In the genomic region with DNA sequence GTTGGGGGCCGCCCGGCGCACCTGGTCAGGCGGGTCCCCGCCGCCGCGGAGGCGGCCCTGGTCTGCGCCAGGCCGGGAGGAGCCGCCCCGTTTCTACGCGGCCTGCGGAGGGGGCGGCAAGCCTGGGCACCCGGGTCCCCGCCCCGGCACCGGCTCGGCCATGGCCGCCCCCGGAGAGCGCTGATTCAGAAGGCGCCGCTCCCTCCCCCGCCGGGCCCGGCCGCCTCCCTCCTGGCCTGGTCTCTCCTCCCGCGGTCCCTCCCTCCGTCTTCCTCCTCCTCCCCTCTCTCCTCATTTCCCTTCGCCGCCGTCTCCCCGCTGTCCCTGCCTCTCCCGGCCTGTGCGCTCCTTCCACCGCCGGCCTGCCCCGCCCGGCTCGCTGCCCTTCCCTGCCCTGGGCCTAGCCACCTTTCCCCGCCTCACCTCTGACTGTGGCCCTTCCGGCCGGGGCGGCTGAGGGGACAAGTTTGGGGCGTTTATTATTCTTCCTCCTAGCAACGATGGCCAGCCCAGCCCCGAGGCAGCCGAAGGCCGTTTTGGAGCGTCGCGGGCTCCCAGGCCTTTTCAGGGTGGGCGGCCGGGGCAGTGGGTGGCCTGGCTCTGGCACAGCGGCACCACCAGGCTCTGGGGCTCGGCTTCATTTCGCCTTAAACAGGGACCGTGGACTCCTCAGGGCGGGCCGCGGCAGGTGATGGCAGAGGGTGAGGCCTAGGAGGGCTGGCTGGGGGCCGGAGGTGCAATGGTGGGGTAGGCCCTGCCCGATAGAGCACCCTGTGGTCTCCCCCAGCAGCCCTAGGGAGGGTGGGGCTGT, we compare ENCODE assay signal across 8 cellular contexts. TPM values are rescaled to one million over a fixed set of nuclear protein-coding genes. Genes with fewer than 3 reads are reported as not detected.
A peak's percentile ranks its signal among the peaks of the same experiment; 100 is the strongest.
DNase-seq lines count a peak whose midpoint lies in the region; ATAC-seq and TF ChIP-seq lines count a peak whose summit lies in the region.

No MANE protein-coding gene starts in this region.

- no peak overlapping the region for H2BK120ac ChIP-seq in mesenchymal stem cell (ENCODE audit: low read depth, low read length)

- peak overlapping the region; percentile 27 to 79 for H3K4ac ChIP-seq in mesenchymal stem cell (ENCODE audit: low read depth in 1 of 2, low read length in 2 of 2)

- 8% methylated on average over 50 of the region's 68 CpGs for WGBS in mesenchymal stem cell

- H3K4me3 Mint-ChIP-seq in CD4-positive, CD25-positive, alpha-beta regulatory T cell = peak overlapping the region in 3 of 4 donors; percentile 66 to 74 (median 74)
- H3K4me3 Mint-ChIP-seq in WTC11 = peak overlapping the region; percentile 70

- H3K18ac ChIP-seq in mesenchymal stem cell (ENCODE audit: low read depth in 1 of 2, low read length in 2 of 2) = peak overlapping the region; percentile 90 to 91

- no peaks in the 10 kb centered on the region for H3K9me3 Mint-ChIP-seq in CD4-positive, CD25-positive, alpha-beta regulatory T cell
- no peaks in the 10 kb centered on the region for H3K9me3 Mint-ChIP-seq in WTC11

- no peak overlapping the region for H2BK15ac ChIP-seq in mesenchymal stem cell (ENCODE audit: low read depth, poor library complexity, severe bottlenecking)

- no peak overlapping the region for H3K27ac ChIP-seq in CD4-positive, CD25-positive, alpha-beta regulatory T cell (ENCODE audit: insufficient read depth, low read length, poor library complexity, severe bottlenecking)
- H3K27ac ChIP-seq in HUES6 (ENCODE audit: low read depth, low read length) (no peak overlapping the region), mesenchymal stem cell (ENCODE audit: low read length, poor library complexity, severe bottlenecking) (no peak overlapping the region)

- peaks cover 16% of the 10 kb centered on the region for H3K27me3 Mint-ChIP-seq in CD4-positive, CD25-positive, alpha-beta regulatory T cell
- no peaks in the 10 kb centered on the region for H3K27me3 Mint-ChIP-seq in WTC11 (ENCODE audit: low read depth)

- peak overlapping the region; percentile 32 for H4K91ac ChIP-seq in mesenchymal stem cell (ENCODE audit: low read length)

- no peak overlapping the region for H2AK5ac ChIP-seq in mesenchymal stem cell (ENCODE audit: low read length, severe bottlenecking)

- H3K23ac ChIP-seq in mesenchymal stem cell (ENCODE audit: low read length in 2 of 2) = no peak overlapping the region

- H4K8ac ChIP-seq in mesenchymal stem cell (ENCODE audit: low read length) = peak overlapping the region; percentile 45

- H3K27ac Mint-ChIP-seq in CD4-positive, CD25-positive, alpha-beta regulatory T cell = no peak overlapping the region
- H3K27ac Mint-ChIP-seq in WTC11 = no peak overlapping the region

- H3K36me3 Mint-ChIP-seq in CD4-positive, CD25-positive, alpha-beta regulatory T cell = no peaks in the 10 kb centered on the region
- H3K36me3 Mint-ChIP-seq in WTC11 = peaks cover 3% of the 10 kb centered on the region; the same call in 1 of the 2 replicates

- peaks cover 20% of the 10 kb centered on the region for H3K4me1 ChIP-seq in CD4-positive, CD25-positive, alpha-beta regulatory T cell (ENCODE audit: control insufficient read depth, insufficient read depth, low read length, poor library complexity, severe bottlenecking)
- H3K4me1 ChIP-seq in HUES6 (ENCODE audit: control insufficient read depth, insufficient read depth, low read length) (peaks cover 14% of the 10 kb centered on the region), endocrine pancreas (ENCODE audit: control insufficient read depth, insufficient read depth, low read length) (no peaks in the 10 kb centered on the region), mesenchymal stem cell (ENCODE audit: control insufficient read depth, insufficient read depth, low read depth, low read length) (peaks cover 39% of the 10 kb centered on the region)

- H3K9ac ChIP-seq in HUES6 (ENCODE audit: low read length) = peak overlapping the region; percentile 45
- H3K9ac ChIP-seq in endocrine pancreas (ENCODE audit: control insufficient read depth, insufficient read depth, low read length) = peak overlapping the region; percentile 86
- H3K9ac ChIP-seq in mesenchymal stem cell (ENCODE audit: low read length) = peak overlapping the region; percentile 91

- peak overlapping the region in 1 of 2 experiments; percentile 65 for H2BK12ac ChIP-seq in mesenchymal stem cell (ENCODE audit: low read length in 2 of 2)

- peaks cover 38% of the 10 kb centered on the region for H3K79me1 ChIP-seq in mesenchymal stem cell (replicated peaks; ENCODE audit: low read length, poor library complexity, severe bottlenecking)

- H2AFZ ChIP-seq in mesenchymal stem cell (ENCODE audit: low read depth, low read length) = peak overlapping the region; percentile 62

- peak overlapping the region; percentile 96 for H3K4me2 ChIP-seq in mesenchymal stem cell (ENCODE audit: low read length, poor library complexity, severe bottlenecking)

- H3K36me3 ChIP-seq in CD4-positive, CD25-positive, alpha-beta regulatory T cell (ENCODE audit: control insufficient read depth, insufficient read depth, low read length) = no peaks in the 10 kb centered on the region
- peaks cover 5% of the 10 kb centered on the region; the same call in 1 of the 2 replicates for H3K36me3 ChIP-seq in HUES6 (ENCODE audit: control insufficient read depth, insufficient read depth, low read length)
- H3K36me3 ChIP-seq in endocrine pancreas (ENCODE audit: control insufficient read depth, insufficient read depth, low read length) = no peaks in the 10 kb centered on the region
- H3K36me3 ChIP-seq in mesenchymal stem cell (ENCODE audit: control insufficient read depth in 1 of 2, insufficient read depth in 2 of 2, low read depth in 1 of 2, low read length in 2 of 2) = peaks cover 7 to 37% of the 10 kb centered on the region in 2 experiments

- peaks cover 0 to 16% (median 0%) of the 10 kb centered on the region in 4 donors for H3K4me1 Mint-ChIP-seq in CD4-positive, CD25-positive, alpha-beta regulatory T cell
- peaks cover 18% of the 10 kb centered on the region for H3K4me1 Mint-ChIP-seq in WTC11

- peak in 2 of 3 donors; percentile 21 for DNase-seq in CD4-positive, CD25-positive, alpha-beta regulatory T cell
- DNase-seq in WTC11 (ENCODE audit: low spot score) (peak; percentile 74), mesenchymal stem cell (peak; percentile 77)
- DNase-seq in stimulated activated naive CD8-positive, alpha-beta T cell treated with anti-CD3 and anti-CD28 coated beads, Interleukin-15, Interleukin-2, amounts not matched to agents 100 U/mL and 50 U/mL, for 24 hours = peak; percentile 57

- no peaks in the 10 kb centered on the region for H3K27me3 ChIP-seq in CD4-positive, CD25-positive, alpha-beta regulatory T cell (ENCODE audit: control insufficient read depth, insufficient read depth, low read length)
- H3K27me3 ChIP-seq in HUES6 (ENCODE audit: control insufficient read depth, insufficient read depth, low read length) (peaks cover 30% of the 10 kb centered on the region), endocrine pancreas (ENCODE audit: control insufficient read depth, insufficient read depth, low read length) (no peaks in the 10 kb centered on the region), mesenchymal stem cell (ENCODE audit: control insufficient read depth in 1 of 2, insufficient read depth in 1 of 2, low read length in 2 of 2) (peaks cover 0 to 28% of the 10 kb centered on the region in 2 experiments)

- CTCF ChIA-PET in WTC11 (lab: Charles Lee) = interaction anchor here (1.1 to 2.9 kb wide), 5 partner anchors 38 to 97 kb away, joined by 3 to 43 read pairs (median 7); no protein-coding TSS in a partner anchor

- no peak for TF ChIP-seq CTCF in WTC11 (IDR thresholded peaks at IDR 0.05)

- H3K4me3 ChIP-seq in CD4-positive, CD25-positive, alpha-beta regulatory T cell (ENCODE audit: low read depth, low read length) = no peak overlapping the region
- H3K4me3 ChIP-seq in HUES6 (ENCODE audit: low read depth, low read length) (peak overlapping the region; percentile 91), endocrine pancreas (ENCODE audit: control insufficient read depth, insufficient read depth, low read length) (no peak overlapping the region), mesenchymal stem cell (ENCODE audit: insufficient read depth in 1 of 2, low read depth in 1 of 2, low read length in 2 of 2) (peak overlapping the region; percentile 81 to 87)

- peak overlapping the region in 1 of 2 experiments; percentile 92 for H3K14ac ChIP-seq in mesenchymal stem cell (ENCODE audit: low read length in 2 of 2)

- peak; percentile 16 to 32 for ATAC-seq in CD4-positive, CD25-positive, alpha-beta regulatory T cell (ENCODE audit: low read depth in 2 of 2)
- ATAC-seq in WTC11 (peak; percentile 50), HG03432 (IDR thresholded peaks at IDR 0.05; ENCODE audit: unreplicated experiment) (no peak), HG03095 (IDR thresholded peaks at IDR 0.05; ENCODE audit: unreplicated experiment) (no peak)
- peak; percentile 58 for ATAC-seq in stimulated activated naive CD8-positive, alpha-beta T cell treated with anti-CD3 and anti-CD28 coated beads, Interleukin-15, Interleukin-2, amounts not matched to agents 100 U/mL and 50 U/mL, for 24 hours

- POLR2A ChIA-PET in WTC11 (lab: Charles Lee) = no interaction called here

- no peaks in the 10 kb centered on the region for H3K9me3 ChIP-seq in CD4-positive, CD25-positive, alpha-beta regulatory T cell (ENCODE audit: control insufficient read depth in 2 of 2, low read length in 2 of 2)
- H3K9me3 ChIP-seq in HUES6 (ENCODE audit: control insufficient read depth, insufficient read depth, low read depth, low read length) = peaks cover 5% of the 10 kb centered on the region; the same call in 1 of the 2 replicates
- H3K9me3 ChIP-seq in endocrine pancreas (ENCODE audit: control insufficient read depth, low read length) = no peaks in the 10 kb centered on the region
- H3K9me3 ChIP-seq in mesenchymal stem cell (ENCODE audit: control insufficient read depth, low read length) = no peaks in the 10 kb centered on the region

- no peak overlapping the region for H2BK5ac ChIP-seq in mesenchymal stem cell (ENCODE audit: low read depth, low read length, poor library complexity, severe bottlenecking)

TF ChIP-seq in WTC11, 78 proteins besides CTCF, POLR2A, EP300 and RAD21 (continues in another document):
- TF ChIP-seq SMAD3 (CRISPR knock-in tag; IDR thresholded peaks at IDR 0.05; ENCODE audit: borderline replicate concordance) (no peak), TP53 (CRISPR knock-in tag; IDR thresholded peaks at IDR 0.05) (peak; percentile 67; the same call in 1 of the 2 replicates), EMX1 (CRISPR knock-in tag; IDR thresholded peaks at IDR 0.05) (no peak), ATF1 (CRISPR knock-in tag; IDR thresholded peaks at IDR 0.05) (no peak), FOXP1 (CRISPR knock-in tag; IDR thresholded peaks at IDR 0.05; ENCODE audit: borderline replicate concordance) (no peak)

RNA-seq across cellular contexts. Expression of gene CEP170B, which starts 0.8 kb away (rescaled TPM):
- total RNA-seq in CD4-positive, CD25-positive, alpha-beta regulatory T cell = 3.1 TPM
- polyA plus RNA-seq in CD4-positive, CD25-positive, alpha-beta regulatory T cell = under 1 TPM in 1 of 4 donors, not detected in 3; 0.03 TPM
- 33.6 to 47.0 TPM (median 33.8 TPM) in 3 replicates for total RNA-seq in WTC11 (2021)
- polyA plus RNA-seq in mesenchymal stem cell (2013, experiment 1 of 2) = 11.4 TPM
- 11.1 TPM for polyA plus RNA-seq in mesenchymal stem cell (2013, experiment 2 of 2)

RNA-seq across cellular contexts. Expression of gene PLD4, which starts 58.8 kb away (rescaled TPM):
- not detected for total RNA-seq in CD4-positive, CD25-positive, alpha-beta regulatory T cell
- under 1 TPM in 2 of 4 donors, not detected in 2; 0.34 to 0.69 TPM for polyA plus RNA-seq in CD4-positive, CD25-positive, alpha-beta regulatory T cell
- 0.07 to 0.21 TPM (median 0.11 TPM) in 3 replicates for total RNA-seq in WTC11 (2021)
- polyA plus RNA-seq in mesenchymal stem cell (2013, experiment 1 of 2) = 0.01 TPM
- polyA plus RNA-seq in mesenchymal stem cell (2013, experiment 2 of 2) = not detected

Comparison
In these comparisons a context has a peak if more than half of its experiments do, and no peak if none do; other contexts are left out.
1. ATAC-seq: peak in CD4-positive, CD25-positive, alpha-beta regulatory T cell (2 of 2), WTC11 (single experiment) and stimulated activated naive CD8-positive, alpha-beta T cell treated with anti-CD3 and anti-CD28 coated beads, Interleukin-15, Interleukin-2, amounts not matched to agents 100 U/mL and 50 U/mL, for 24 hours (single experiment); none in HG03432 (single experiment) and HG03095 (single experiment).
2. DNase-seq: peak in every context shown above with its lines; median percentile 77 in mesenchymal stem cell; 74 in WTC11; 57 in stimulated activated naive CD8-positive, alpha-beta T cell treated with anti-CD3 and anti-CD28 coated beads, Interleukin-15, Interleukin-2, amounts not matched to agents 100 U/mL and 50 U/mL, for 24 hours; 21 in CD4-positive, CD25-positive, alpha-beta regulatory T cell.
3. H3K4me3 ChIP-seq: peak in HUES6 (single experiment) and mesenchymal stem cell (2 of 2); none in CD4-positive, CD25-positive, alpha-beta regulatory T cell (single experiment) and endocrine pancreas (single experiment).
4. Peak in every context shown above with its lines, with median percentiles within 50 percentile points of each other: H3K9ac ChIP-seq.